ENCODE assay signal across 9 cellular contexts in genomic region chrX:112555831-112556230, GRCh38.
"Had no signal": no experiment of that assay in that cellular context is flagged by ENCODE, and none has a peak within 500 bp of the region (broad histone marks: within the 10 kb centered on the region; RNA-seq: fewer than 3 reads in every experiment).

No MANE protein-coding gene starts in this region.

- ATAC-seq: HepG2, K562 had no signal

- FAIRE-seq: HepG2, HTR-8/SVneo, K562 had no signal

- DNase-seq: IMR-90, KBM-7, KG1 had no signal

- H3K9ac ChIP-seq: KMS-11 had no signal

- H3K4me3 Mint-ChIP-seq: IgD-negative memory B cell had no signal

- H3K4me2 ChIP-seq: KMS-11 had no signal

- H3K4me1 Mint-ChIP-seq: IgD-negative memory B cell had no signal

- H3K36me3 Mint-ChIP-seq: IgD-negative memory B cell had no signal

- H3K27me3 Mint-ChIP-seq: IgD-negative memory B cell had no signal

- H3K27ac Mint-ChIP-seq: IgD-negative memory B cell had no signal

- H3K27ac ChIP-seq: HL-60, KMS-11 had no signal

- H3K4me3 ChIP-seq: K562 had no signal
